In genomic region chr13:93039131-93039530, GRCh38 we compare ENCODE assay signal across 28 cellular contexts.
DNase-seq lines count a peak whose midpoint lies in the region; ATAC-seq, FAIRE-seq and TF ChIP-seq lines count a peak whose summit lies in the region.
"Had no signal": no experiment of that assay in that cellular context is flagged by ENCODE, and none has a peak within 500 bp of the region (broad histone marks: within the 10 kb centered on the region; RNA-seq: fewer than 3 reads in every experiment).

No MANE protein-coding gene starts in this region.

- no peak for TF ChIP-seq CTCF in astrocyte of the cerebellum (IDR thresholded peaks at IDR 0.05; ENCODE audit: low read depth, low read length, missing control alignments)
- no peak for TF ChIP-seq CTCF in left ventricle myocardium inferior (IDR thresholded peaks at IDR 0.05; ENCODE audit: borderline replicate concordance)

- no peaks in the 10 kb centered on the region for H3K36me3 ChIP-seq in left ventricle myocardium inferior
- H3K36me3 ChIP-seq: right atrium auricular region, thoracic aorta had no signal

- no peak overlapping the region for H3K27ac ChIP-seq in left ventricle myocardium inferior (replicated peaks)
- H3K27ac ChIP-seq: right atrium auricular region, thoracic aorta had no signal

- peaks cover 5% of the 10 kb centered on the region for H3K9me3 ChIP-seq in left ventricle myocardium inferior (replicated peaks)
- H3K9me3 ChIP-seq: right atrium auricular region, thoracic aorta had no signal

- no peak for TF ChIP-seq POLR2A in H54 (IDR thresholded peaks at IDR 0.05; ENCODE audit: low read depth, low read length)

- intact Hi-C loops in left ventricle myocardium inferior (cut with micrococcal nuclease) = no loop called here

- no peaks in the 10 kb centered on the region for H3K27me3 ChIP-seq in left ventricle myocardium inferior (ENCODE audit: low read depth)
- H3K27me3 ChIP-seq: right atrium auricular region had no signal

- DNase-seq in H54 (ENCODE audit: insufficient read length, low spot score) = no peak
- DNase-seq in astrocyte of the cerebellum (ENCODE audit: low read depth) = peak; percentile 90
- peak; percentile 10 for DNase-seq in iris pigment epithelial cell (ENCODE audit: low read depth)
- no peak for DNase-seq in NCI-H1417 (lab: John Stamatoyannopoulos, UW)
- no peak for DNase-seq in left ventricle myocardium inferior
- no peak for DNase-seq in stimulated activated CD4-positive, alpha-beta T cell treated with anti-CD3 and anti-CD28 coated beads, Interleukin-4, amount 100 ng/mL, for 24 hours
- DNase-seq: activated CD4-positive, alpha-beta T cell treated with anti-CD3 and anti-CD28 coated beads, Interleukin-2, amount 10 ng/mL, durations not matched to agents 7 days and 5 days; activated naive CD4-positive, alpha-beta T cell treated with anti-CD3 and anti-CD28 coated beads for 36 hours; amniotic stem cell; caudate nucleus; CD4-positive, alpha-beta T cell; dermis blood vessel endothelial cell; H9; head of caudate nucleus; Kasumi-1; left colon; naive thymus-derived CD8-positive, alpha-beta T cell; NCI-H187 treated with DMSO at 0.1 percent for 48 hours; NCI-H345; NCI-H774; OCI-M1; Right ventricle myocardium superior; stimulated activated CD4-positive, alpha-beta T cell treated with anti-CD3 and anti-CD28 coated beads, Interleukin-4, amount 100 ng/mL, for 4 hours; stimulated activated naive CD4-positive, alpha-beta T cell; T-helper 9 cell had no signal

- H3K4me1 ChIP-seq in left ventricle myocardium inferior = no peaks in the 10 kb centered on the region
- H3K4me1 ChIP-seq: right atrium auricular region had no signal

- ATAC-seq in GM21447 (IDR thresholded peaks at IDR 0.05; ENCODE audit: unreplicated experiment) = no peak
- ATAC-seq: left colon; naive thymus-derived CD8-positive, alpha-beta T cell had no signal

- in situ Hi-C loops in astrocyte of the cerebellum (cut with HindIII; ENCODE audit: low sequenced_read_pairs) = no loop called here

- peak; percentile 52 for FAIRE-seq in H54 (lab: Jason Lieb, UNC)

- H3K4me3 ChIP-seq in astrocyte of the cerebellum (ENCODE audit: low read depth, low read length) (no peak overlapping the region), left ventricle myocardium inferior (no peak overlapping the region)
- H3K4me3 ChIP-seq: right atrium auricular region, thoracic aorta had no signal

Comparison
In these comparisons a context has a peak if more than half of its experiments do, and no peak if none do; other contexts are left out.
1. DNase-seq: peak in astrocyte of the cerebellum (single experiment) and iris pigment epithelial cell (single experiment); none in H54 (single experiment), NCI-H1417 (0 of 3), left ventricle myocardium inferior (single experiment) and stimulated activated CD4-positive, alpha-beta T cell treated with anti-CD3 and anti-CD28 coated beads, Interleukin-4, amount 100 ng/mL, for 24 hours (single experiment).